In the genomic region with DNA sequence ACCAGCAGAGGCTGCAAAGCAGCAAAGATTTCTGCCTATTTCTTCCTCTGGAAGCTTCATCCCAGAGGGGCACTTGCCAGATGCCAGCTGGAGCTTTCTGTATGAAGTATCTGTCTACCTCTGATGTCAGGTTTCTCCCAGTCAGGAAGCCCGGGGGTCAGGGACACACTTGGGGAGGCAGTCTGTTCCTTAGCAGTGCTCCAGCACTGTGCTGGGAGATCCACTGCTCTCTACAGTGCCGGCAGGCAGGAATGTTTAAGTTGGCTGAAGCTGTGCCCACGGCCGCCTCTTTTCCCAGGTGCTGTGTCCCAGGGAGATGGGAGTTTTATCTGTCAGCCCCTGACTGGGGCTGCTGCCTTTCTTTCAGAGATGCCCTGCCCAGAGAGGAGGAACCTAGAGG, we compare ENCODE assay signal across 37 cellular contexts.
"Had no signal": no experiment of that assay in that cellular context is flagged by ENCODE, and none has a peak within 500 bp of the region (broad histone marks: within the 10 kb centered on the region; RNA-seq: fewer than 3 reads in every experiment).

No MANE protein-coding gene starts in this region.

- H3K27ac ChIP-seq: adrenal gland, body of pancreas, brain microvascular endothelial cell, breast epithelium, WERI-Rb-1 had no signal

- H3K36me3 Mint-ChIP-seq: activated naive CD4-positive, alpha-beta T cell treated with anti-CD3 and anti-CD28 coated beads, Interleukin-2, amount 50 U/mL, for 72 hours; activated naive CD8-positive, alpha-beta T cell treated with anti-CD3 and anti-CD28 coated beads for 36 hours had no signal

- H3K27ac Mint-ChIP-seq: activated CD4-positive, alpha-beta memory T cell treated with anti-CD3 and anti-CD28 coated beads, Interleukin-2, amount 10 ng/mL, durations not matched to agents 7 days and 5 days; activated CD4-positive, alpha-beta T cell treated with anti-CD3 and anti-CD28 coated beads for 36 hours; activated CD4-positive, alpha-beta T cell treated with anti-CD3 and anti-CD28 coated beads, Interleukin-2, amount 10 ng/mL, durations not matched to agents 7 days and 5 days; activated CD8-positive, alpha-beta T cell treated with anti-CD3 and anti-CD28 coated beads, Interleukin-2, amount 10 ng/mL, durations not matched to agents 7 days and 5 days; activated naive CD4-positive, alpha-beta T cell treated with anti-CD3 and anti-CD28 coated beads for 36 hours; activated naive CD4-positive, alpha-beta T cell treated with anti-CD3 and anti-CD28 coated beads, Interleukin-2, amount 50 U/mL, for 72 hours; activated naive CD8-positive, alpha-beta T cell treated with anti-CD3 and anti-CD28 coated beads for 36 hours; T-helper 1 cell treated with Interleukin-12 subunit alpha and Interleukin-12 subunit beta and Interleukin-4 antibody, amounts not matched to agents 30 μg/mL and 1 μg/mL, for 36 hours; T-helper 2 cell treated with Interferon-gamma antibody and Interleukin-4, amounts not matched to agents 5 μg/mL and 100 μg/mL, for 36 hours; WTC11 had no signal

- DNase-seq: activated CD4-positive, alpha-beta memory T cell treated with anti-CD3 and anti-CD28 coated beads, Interleukin-2, amount 10 ng/mL, durations not matched to agents 7 days and 5 days; activated CD4-positive, alpha-beta T cell treated with anti-CD3 and anti-CD28 coated beads for 1 hour; activated CD4-positive, alpha-beta T cell treated with anti-CD3 and anti-CD28 coated beads for 36 hours; activated CD4-positive, alpha-beta T cell treated with anti-CD3 and anti-CD28 coated beads for 48 hours; activated CD4-positive, alpha-beta T cell treated with anti-CD3 and anti-CD28 coated beads, Interleukin-2, amount 10 ng/mL, durations not matched to agents 7 days and 5 days; activated CD4-positive, alpha-beta T cell treated with anti-CD3 and anti-CD28 coated beads, Interleukin-2, amount 50 U/mL, for 48 hours; activated CD4-positive, CD25-positive, alpha-beta regulatory T cell; activated CD8-positive, alpha-beta memory T cell treated with anti-CD3 and anti-CD28 coated beads, Interleukin-2, amount 50 U/mL, for 4 hours; activated CD8-positive, alpha-beta T cell treated with anti-CD3 and anti-CD28 coated beads, Interleukin-2, amount 10 ng/mL, durations not matched to agents 7 days and 5 days; activated effector memory CD4-positive, alpha-beta T cell treated with anti-CD3 and anti-CD28 coated beads, Interleukin-2, amount 50 U/mL, for 16 hours; activated gamma-delta T cell treated with Interleukin-2 at 50 U/mL for 16 hours; activated naive CD4-positive, alpha-beta T cell; activated naive CD4-positive, alpha-beta T cell treated with anti-CD3 and anti-CD28 coated beads for 36 hours; activated naive CD4-positive, alpha-beta T cell treated with anti-CD3 and anti-CD28 coated beads, Interleukin-2, amount 50 U/mL, for 16 hours; activated naive CD8-positive, alpha-beta T cell treated with anti-CD3 and anti-CD28 coated beads for 36 hours; activated T-cell treated with anti-CD3 and anti-CD28 coated beads for 4 hours; activated T-cell treated with anti-CD3 and anti-CD28 coated beads, Interleukin-2, amount 50 U/mL, for 1 hour; activated T-cell treated with anti-CD3 and anti-CD28 coated beads, Interleukin-2, amount 50 U/mL, for 48 hours; adrenal gland; amniotic stem cell; aorta; body of pancreas; brain microvascular endothelial cell; central memory CD4-positive, alpha-beta T cell; SW 1271; T-helper 1 cell; T-helper 2 cell; T-helper 9 cell; WERI-Rb-1 had no signal

- FAIRE-seq: astrocyte, TTC549 had no signal

- H3K36me3 ChIP-seq: adrenal gland, brain microvascular endothelial cell, breast epithelium, WERI-Rb-1 had no signal

- H3K4me3 Mint-ChIP-seq: activated CD4-positive, alpha-beta memory T cell treated with anti-CD3 and anti-CD28 coated beads, Interleukin-2, amount 10 ng/mL, durations not matched to agents 7 days and 5 days; activated CD4-positive, alpha-beta T cell treated with anti-CD3 and anti-CD28 coated beads for 36 hours; activated CD4-positive, alpha-beta T cell treated with anti-CD3 and anti-CD28 coated beads, Interleukin-2, amount 10 ng/mL, durations not matched to agents 7 days and 5 days; activated CD8-positive, alpha-beta T cell treated with anti-CD3 and anti-CD28 coated beads, Interleukin-2, amount 10 ng/mL, durations not matched to agents 7 days and 5 days; activated naive CD4-positive, alpha-beta T cell treated with anti-CD3 and anti-CD28 coated beads for 36 hours; activated naive CD8-positive, alpha-beta T cell treated with anti-CD3 and anti-CD28 coated beads for 36 hours; T-helper 1 cell treated with Interleukin-12 subunit alpha and Interleukin-12 subunit beta and Interleukin-4 antibody, amounts not matched to agents 30 μg/mL and 1 μg/mL, for 36 hours; T-helper 2 cell treated with Interferon-gamma antibody and Interleukin-4, amounts not matched to agents 5 μg/mL and 100 μg/mL, for 36 hours; WTC11 had no signal

- H3K27me3 Mint-ChIP-seq: activated CD4-positive, alpha-beta memory T cell treated with anti-CD3 and anti-CD28 coated beads, Interleukin-2, amount 10 ng/mL, durations not matched to agents 7 days and 5 days; activated CD4-positive, alpha-beta T cell treated with anti-CD3 and anti-CD28 coated beads for 36 hours; activated CD4-positive, alpha-beta T cell treated with anti-CD3 and anti-CD28 coated beads, Interleukin-2, amount 10 ng/mL, durations not matched to agents 7 days and 5 days; activated naive CD8-positive, alpha-beta T cell treated with anti-CD3 and anti-CD28 coated beads for 36 hours had no signal

- ATAC-seq: activated CD4-positive, alpha-beta T cell treated with anti-CD3 and anti-CD28 coated beads for 36 hours; activated CD4-positive, CD25-positive, alpha-beta regulatory T cell treated with anti-CD3 and anti-CD28 coated beads, Interleukin-2, amount 50 U/mL, for 24 hours; activated CD8-positive, alpha-beta T cell treated with anti-CD3 and anti-CD28 coated beads, Interleukin-2, amount 10 ng/mL, durations not matched to agents 7 days and 5 days; activated naive CD4-positive, alpha-beta T cell treated with anti-CD3 and anti-CD28 coated beads, Interleukin-2, amount 50 U/mL, for 72 hours; body of pancreas; WTC11 had no signal

- H3K27me3 ChIP-seq: adrenal gland, body of pancreas, brain microvascular endothelial cell, breast epithelium had no signal

- H3K4me1 ChIP-seq: adrenal gland, body of pancreas, breast epithelium had no signal

- H3K4me1 Mint-ChIP-seq: activated CD4-positive, alpha-beta memory T cell treated with anti-CD3 and anti-CD28 coated beads, Interleukin-2, amount 10 ng/mL, durations not matched to agents 7 days and 5 days; activated CD4-positive, alpha-beta T cell treated with anti-CD3 and anti-CD28 coated beads for 36 hours; activated CD4-positive, alpha-beta T cell treated with anti-CD3 and anti-CD28 coated beads, Interleukin-2, amount 10 ng/mL, durations not matched to agents 7 days and 5 days; activated naive CD8-positive, alpha-beta T cell treated with anti-CD3 and anti-CD28 coated beads for 36 hours; WTC11 had no signal

- H3K9me3 ChIP-seq: adrenal gland, body of pancreas had no signal

- H3K4me3 ChIP-seq: adrenal gland, body of pancreas, breast epithelium had no signal
